ENCODE assay signal across 8 cellular contexts in the genomic region with DNA sequence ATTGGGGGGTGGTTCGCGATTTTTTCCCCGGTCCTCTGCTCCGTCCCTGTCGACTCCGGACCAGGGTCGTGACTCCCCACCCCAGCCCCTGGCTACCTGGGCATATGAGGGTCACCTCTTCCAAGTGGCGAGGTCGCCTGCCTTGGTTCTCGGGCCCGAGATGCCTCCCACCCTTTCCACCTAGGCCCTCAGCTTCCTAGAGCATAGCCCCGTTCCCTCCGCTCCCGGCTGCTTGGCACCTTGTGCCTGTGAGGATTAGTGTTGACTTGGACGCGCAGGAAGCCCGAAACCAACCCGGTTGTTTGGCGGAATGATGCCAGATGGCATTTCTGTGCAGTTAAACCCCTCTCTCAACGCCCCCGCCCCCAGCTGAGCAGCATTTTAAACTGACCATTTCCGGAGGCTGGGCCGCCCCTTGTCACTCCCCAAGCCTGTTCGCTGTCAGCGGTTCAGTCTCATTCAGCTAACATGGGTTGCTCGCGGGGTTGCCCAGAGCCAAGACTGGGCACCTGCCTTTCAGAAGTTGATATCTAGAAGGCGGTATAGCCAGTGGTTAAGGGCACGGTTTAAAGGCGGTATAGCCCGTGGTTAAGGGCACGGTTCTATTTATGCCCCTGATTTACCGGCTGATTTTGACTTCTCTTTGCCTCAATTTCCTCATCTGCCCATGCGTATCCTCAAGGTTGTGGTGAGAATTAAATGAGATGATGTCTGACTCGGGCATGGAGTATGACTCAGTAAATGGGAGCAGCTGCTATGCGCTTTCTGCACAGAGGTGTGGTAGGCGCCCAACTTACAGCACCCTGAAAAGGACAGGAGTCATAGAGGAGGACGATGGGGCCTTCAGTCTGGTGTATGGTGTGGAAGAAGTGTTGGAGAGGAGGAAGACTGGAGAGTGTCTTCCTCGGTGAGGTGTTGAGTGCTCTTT. TPM values are rescaled to one million over a fixed set of nuclear protein-coding genes. Genes with fewer than 3 reads are reported as not detected.
DNase-seq lines count a peak whose midpoint lies in the region; ATAC-seq and TF ChIP-seq lines count a peak whose summit lies in the region.

No MANE protein-coding gene starts in this region.

- DNase-seq in CD14-positive monocyte (ENCODE audit: low spot score) (no peak), SK-N-MC (ENCODE audit: low read depth, low spot score) (no peak), ecto neural progenitor cell (ENCODE audit: low spot score) (peak; percentile 55), lung microvascular endothelial cell (ENCODE audit: low read depth in 2 of 2) (peak; percentile 46 to 52), hippocampal formation (lab: John Stamatoyannopoulos, UW) (no peak)

- WGBS in thymus, result 7% methylated on average over 39 of the region's 39 CpGs

- H3K9ac ChIP-seq in SK-N-MC (ENCODE audit: insufficient read length), result peak overlapping the region; percentile 95

- H3K4me3 ChIP-seq in SK-N-MC (peak overlapping the region; percentile 99), thymus (ENCODE audit: low read length) (peak overlapping the region; percentile 73)

- ATAC-seq in HG03342 (IDR thresholded peaks at IDR 0.05; ENCODE audit: unreplicated experiment), result peak; percentile 13

- peak overlapping the region; percentile 91 to 96 for H3K4me3 Mint-ChIP-seq in CD14-positive monocyte

- no peak for TF ChIP-seq CTCF in CD14-positive monocyte (IDR thresholded peaks at IDR 0.05)

- H3K27me3 ChIP-seq in thymus (ENCODE audit: control insufficient read depth, insufficient read depth), result no peaks in the 10 kb centered on the region

- H3K9me3 Mint-ChIP-seq in CD14-positive monocyte, result no peaks in the 10 kb centered on the region

- H3K27ac ChIP-seq in SK-N-MC (peak overlapping the region; percentile 71; the same call in 1 of the 2 replicates), thymus (ENCODE audit: low read depth) (no peak overlapping the region)

- peak overlapping the region; percentile 79 to 94 (median 89) for H3K27ac Mint-ChIP-seq in CD14-positive monocyte

- no peaks in the 10 kb centered on the region for H3K9me3 ChIP-seq in SK-N-MC (ENCODE audit: low read depth, low read length)
- H3K9me3 ChIP-seq in thymus (ENCODE audit: control insufficient read depth), result no peaks in the 10 kb centered on the region

- in situ Hi-C loops in GM18951 (cut with MboI; ENCODE audit: low sequenced_read_pairs, unreplicated experiment), result no loop called here

- H3K36me3 ChIP-seq in SK-N-MC (ENCODE audit: insufficient read depth, low read length) (peaks cover 24% of the 10 kb centered on the region; the same call in 1 of the 2 replicates), thymus (ENCODE audit: control insufficient read depth, insufficient read depth) (peaks cover 16% of the 10 kb centered on the region)

- peaks cover 15% of the 10 kb centered on the region for H3K4me1 ChIP-seq in thymus (ENCODE audit: control insufficient read depth, insufficient read depth, low read length)

- peaks cover 24% of the 10 kb centered on the region for H3K4me1 Mint-ChIP-seq in CD14-positive monocyte

- TF ChIP-seq POLR2A in GM18951 (IDR thresholded peaks at IDR 0.05; ENCODE audit: extremely low read depth, insufficient read depth, insufficient read length), result peak; percentile 17

- peaks cover 16 to 23% of the 10 kb centered on the region in 2 donors for H3K36me3 Mint-ChIP-seq in CD14-positive monocyte

- peaks cover 0 to 4% (median 3%) of the 10 kb centered on the region in 3 donors for H3K27me3 Mint-ChIP-seq in CD14-positive monocyte (ENCODE audit: low read depth in 3 of 3)

- intact Hi-C loops in CD14-positive monocyte (cut with micrococcal nuclease), result loop anchor here in 1 of 2 donors (5.0 kb wide), 1 partner anchor 332 kb away; the partner anchor contains the start of genes FEN1 and TMEM258

RNA-seq across cellular contexts. Expression of gene INCENP, which starts 0.6 kb away (rescaled TPM):
- polyA plus RNA-seq in CD14-positive monocyte, result 1 to 10 TPM in 1 of 2 donors, under 1 TPM in 1; 0.75 to 1.0 TPM
- 9.9 and 14.6 TPM in 2 replicates for total RNA-seq in lung microvascular endothelial cell
- polyA plus RNA-seq in thymus, result 5.2 TPM

Comparison
In these comparisons a context has a peak if more than half of its experiments do, and no peak if none do; other contexts are left out.
1. DNase-seq: peak in ecto neural progenitor cell (single experiment) and lung microvascular endothelial cell (2 of 2); none in CD14-positive monocyte (single experiment), SK-N-MC (single experiment) and hippocampal formation (0 of 2).